Comparison of ENCODE assay signal across 1 cellular context in genomic region chr12:92085040-92085439, GRCh38.
TF ChIP-seq lines count a peak whose summit lies in the region.

No MANE protein-coding gene starts in this region.

TF ChIP-seq in IMR-90, 13 proteins besides CTCF, POLR2A, EP300 and RAD21 (continued from another document):
- no peak for TF ChIP-seq ELK1 (IDR thresholded peaks at IDR 0.05; ENCODE audit: borderline replicate concordance, low read depth, low read length)
- no peak for TF ChIP-seq FOS (IDR thresholded peaks at IDR 0.05; ENCODE audit: low read depth, low read length)
- TF ChIP-seq BHLHE40 (IDR thresholded peaks at IDR 0.05; ENCODE audit: low read depth, low read length), result no peak
- no peak for TF ChIP-seq MXI1 (IDR thresholded peaks at IDR 0.05; ENCODE audit: borderline replicate concordance, low read depth, low read length)
- TF ChIP-seq MAFK (IDR thresholded peaks at IDR 0.05; ENCODE audit: low read depth, low read length), result no peak
- TF ChIP-seq RFX5 (IDR thresholded peaks at IDR 0.05; ENCODE audit: low read depth, low read length), result no peak
